Comparison of ENCODE assay signal across 8 cellular contexts in the genomic region with DNA sequence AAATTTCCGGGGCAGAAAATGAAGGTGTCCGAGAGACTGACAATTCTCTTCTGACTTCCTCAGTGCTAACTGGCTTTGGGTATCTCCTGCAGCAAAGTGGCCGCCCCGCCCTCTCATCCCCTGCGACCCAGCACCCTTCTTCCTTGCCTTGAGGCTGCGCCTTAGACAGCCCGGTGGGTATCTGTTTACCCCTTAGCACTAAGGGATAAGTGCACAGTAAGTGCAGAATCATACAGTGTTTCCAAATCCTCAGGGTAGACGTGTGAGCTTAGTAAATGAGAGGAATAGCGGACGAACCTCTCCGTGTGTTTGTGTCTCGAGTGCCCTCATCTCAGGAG. TPM values are rescaled to one million over a fixed set of nuclear protein-coding genes. Genes with fewer than 3 reads are reported as not detected.
DNase-seq lines count a peak whose midpoint lies in the region; ATAC-seq and TF ChIP-seq lines count a peak whose summit lies in the region.

No MANE protein-coding gene starts in this region.

- H3K4me2 ChIP-seq in trophoblast cell (ENCODE audit: low read length) = peak overlapping the region; percentile 63

- no peak overlapping the region for H2BK120ac ChIP-seq in trophoblast cell (ENCODE audit: insufficient read depth, low read length, poor library complexity)

- peak; percentile 43 for ATAC-seq in GM21576 (IDR thresholded peaks at IDR 0.05; ENCODE audit: unreplicated experiment)
- peak; percentile 83 for ATAC-seq in Panc1
- ATAC-seq in GM18867 (IDR thresholded peaks at IDR 0.05; ENCODE audit: unreplicated experiment) = no peak

- DNase-seq in BJ (ENCODE audit: low read depth) (no peak), Panc1 (ENCODE audit: low read depth, low spot score) (no peak), fibroblast of mammary gland (ENCODE audit: low read depth) (no peak), trophoblast cell (no peak), NCI-H748 (lab: John Stamatoyannopoulos, UW; ENCODE audit: unreplicated experiment) (no peak), SW480 (ENCODE audit: low spot score) (no peak)

- H3K27ac ChIP-seq in Panc1 (ENCODE audit: low read length) (peak overlapping the region; percentile 95), trophoblast cell (ENCODE audit: low read depth, low read length) (no peak overlapping the region)

- H3K36me3 ChIP-seq in BJ (ENCODE audit: control insufficient read depth, insufficient read depth, low read length) (no peaks in the 10 kb centered on the region), Panc1 (ENCODE audit: control insufficient read depth, insufficient read depth, low read length) (peaks cover 14% of the 10 kb centered on the region), trophoblast cell (ENCODE audit: control insufficient read depth in 1 of 2, insufficient read depth in 2 of 2, low read length in 2 of 2) (peaks cover 0 to 2% of the 10 kb centered on the region in 2 experiments)

- H3K9me3 ChIP-seq in Panc1 (ENCODE audit: control insufficient read depth, insufficient read depth, low read depth, low read length) = no peaks in the 10 kb centered on the region; the same call in 1 of the 2 replicates
- no peaks in the 10 kb centered on the region for H3K9me3 ChIP-seq in trophoblast cell (ENCODE audit: insufficient read depth, low read depth, low read length)

- TF ChIP-seq CTCF in BJ (IDR thresholded peaks at IDR 0.05; ENCODE audit: insufficient read depth, low read depth, low read length) (no peak), Panc1 (IDR thresholded peaks at IDR 0.05) (no peak), fibroblast of mammary gland (conservative IDR thresholded peaks at IDR 0.05; ENCODE audit: control insufficient read depth, insufficient read depth, low read depth, low read length) (no peak)

- H3K9ac ChIP-seq in trophoblast cell (ENCODE audit: low read length) = peak overlapping the region; percentile 55

- peak overlapping the region; percentile 6 for H2AFZ ChIP-seq in trophoblast cell (ENCODE audit: insufficient read depth, low read length, poor library complexity)

- H3K4ac ChIP-seq in trophoblast cell (ENCODE audit: low read depth, low read length) = no peak overlapping the region

- no CpG with 5 or more reads among the region's 12 CpGs for WGBS in trophoblast cell (ENCODE audit: extremely low coverage, insufficient coverage, insufficient read length)

- in situ Hi-C loops in Panc1 (cut with HindIII; ENCODE audit: low pct_unique_long_range_greater_than_20kb, low sequenced_read_pairs) = no loop called here

- POLR2A ChIA-PET in BJ (lab: Charles Lee) (no interaction called here), Panc1 (lab: Charles Lee) (no interaction called here)

- H4K91ac ChIP-seq in trophoblast cell (ENCODE audit: low read depth, low read length) = peak overlapping the region; percentile 9

- no peak overlapping the region for H2AK5ac ChIP-seq in trophoblast cell (ENCODE audit: low read length)

- intact Hi-C loops in Panc1 (cut with micrococcal nuclease; ENCODE audit: unreplicated experiment) = no loop called here

- peak overlapping the region; percentile 47 for H4K8ac ChIP-seq in trophoblast cell (ENCODE audit: low read depth, low read length)

- peaks cover 6% of the 10 kb centered on the region for H3K79me1 ChIP-seq in trophoblast cell (ENCODE audit: low read length)

- TSS peak; percentile 86 for BruUV-seq in Panc1 (replicated peaks; lab: Mats Ljungman, UMichigan)

- peaks cover 15% of the 10 kb centered on the region for H3K79me2 ChIP-seq in trophoblast cell (ENCODE audit: control insufficient read depth, insufficient read depth, low read length, poor library complexity)

- H3K4me1 ChIP-seq in Panc1 (ENCODE audit: control insufficient read depth, insufficient read depth, low read length) (peaks cover 22% of the 10 kb centered on the region; the same call in 1 of the 2 replicates), trophoblast cell (ENCODE audit: control insufficient read depth in 1 of 2, insufficient read depth in 2 of 2, low read length in 2 of 2) (peaks cover 2 to 3% of the 10 kb centered on the region in 2 experiments)

- CTCF ChIA-PET in BJ (lab: Yijun Ruan, JAX) = interaction anchor here (1.4 kb wide), 1 partner anchor 9 kb away, joined by 3 read pairs; no protein-coding TSS in a partner anchor
- CTCF ChIA-PET in Panc1 (lab: Charles Lee) = no interaction called here

- H3K4me3 ChIP-seq in BJ (ENCODE audit: low read depth, low read length) (peak overlapping the region; percentile 73), Panc1 (ENCODE audit: low read depth in 2 of 2, low read length in 2 of 2) (peak overlapping the region; percentile 97 to 100), fibroblast of mammary gland (ENCODE audit: control insufficient read depth, low read depth, low read length) (peak overlapping the region; percentile 91), trophoblast cell (ENCODE audit: low read depth, low read length) (peak overlapping the region; percentile 90)

- peak overlapping the region; percentile 1 for H3K14ac ChIP-seq in trophoblast cell (ENCODE audit: low read length)

- no peak overlapping the region for H3K18ac ChIP-seq in trophoblast cell (ENCODE audit: low read length)

- H3K27me3 ChIP-seq in BJ (ENCODE audit: control insufficient read depth, insufficient read depth, low read length) (no peaks in the 10 kb centered on the region), Panc1 (ENCODE audit: control insufficient read depth, insufficient read depth, low read length) (no peaks in the 10 kb centered on the region), trophoblast cell (ENCODE audit: insufficient read depth, low read length) (no peaks in the 10 kb centered on the region)

- H3K23ac ChIP-seq in trophoblast cell (ENCODE audit: low read length) = no peak overlapping the region

- H2BK5ac ChIP-seq in trophoblast cell (ENCODE audit: low read depth, low read length, poor library complexity) = no peak overlapping the region

- H4K12ac ChIP-seq in trophoblast cell (ENCODE audit: low read depth, low read length) = peak overlapping the region; percentile 0

- H2BK12ac ChIP-seq in trophoblast cell (ENCODE audit: low read length) = no peak overlapping the region

RNA-seq across cellular contexts. Expression of a gene that starts 0.4 kb away (rescaled TPM):
- polyA plus RNA-seq in BJ (2011; rRNA removed) = 14.3 and 21.1 TPM in 2 replicates
- 36.6 and 64.0 TPM in 2 replicates for polyA minus RNA-seq in BJ (2011; rRNA and poly(A)+ RNA removed)
- 88.8 TPM for total RNA-seq in Panc1 (2021; ENCODE audit: unreplicated experiment)
- polyA plus RNA-seq in Panc1 (2012; ENCODE audit: insufficient read length) = 70.7 TPM
- 35.5 and 35.6 TPM in 2 replicates for polyA plus RNA-seq in trophoblast cell (2013)
